In genomic region chr19:40286674-40287421, GRCh38 we compare ENCODE assay signal across 12 cellular contexts. TPM values are rescaled to one million over a fixed set of nuclear protein-coding genes. Genes with fewer than 3 reads are reported as not detected.
DNase-seq lines count a peak whose midpoint lies in the region; ATAC-seq and TF ChIP-seq lines count a peak whose summit lies in the region.
"Had no signal": no experiment of that assay in that cellular context is flagged by ENCODE, and none has a peak within 500 bp of the region (broad histone marks: within the 10 kb centered on the region; RNA-seq: fewer than 3 reads in every experiment).

No MANE protein-coding gene starts in this region.

- peaks cover 0 to 3% (median 0%) of the 10 kb centered on the region in 11 donors for H3K9me3 Mint-ChIP-seq in naive thymus-derived CD4-positive, alpha-beta T cell

- H3K4me1 Mint-ChIP-seq in naive thymus-derived CD4-positive, alpha-beta T cell, result peaks cover 20 to 46% (median 38%) of the 10 kb centered on the region in 7 donors

- CTCF ChIA-PET in HEK293 (lab: Yijun Ruan, JAX), result interaction anchor here (0.6 to 1.5 kb wide), 5 partner anchors 18 to 201 kb away, joined by 3 to 7 read pairs (median 4); no protein-coding TSS in a partner anchor
- CTCF ChIA-PET in naive thymus-derived CD4-positive, alpha-beta T cell (lab: Charles Lee), result interaction anchor here (1.2 kb wide), 1 partner anchor 18 kb away, joined by 3 read pairs; no protein-coding TSS in a partner anchor

- no peaks in the 10 kb centered on the region for H3K9me3 ChIP-seq in HEK293 (ENCODE audit: control insufficient read depth, insufficient read depth, low read depth, low read length)
- H3K9me3 ChIP-seq in adrenal gland (replicated peaks in 1 of 3), result no peaks in the 10 kb centered on the region
- H3K9me3 ChIP-seq in naive thymus-derived CD4-positive, alpha-beta T cell (ENCODE audit: control insufficient read depth in 2 of 3, low read length in 3 of 3), result no peaks in the 10 kb centered on the region

- H3K36me3 ChIP-seq in ACC112 (ENCODE audit: insufficient read depth, low read length), result no peaks in the 10 kb centered on the region
- H3K36me3 ChIP-seq in HEK293 (ENCODE audit: control insufficient read depth in 2 of 2, insufficient read depth in 1 of 2, low read length in 2 of 2), result peaks cover 14 to 18% of the 10 kb centered on the region in 2 experiments
- no peaks in the 10 kb centered on the region for H3K36me3 ChIP-seq in adrenal gland (replicated peaks in 1 of 2)
- H3K36me3 ChIP-seq in naive thymus-derived CD4-positive, alpha-beta T cell (ENCODE audit: control insufficient read depth in 2 of 3, insufficient read depth in 3 of 3, low read length in 3 of 3), result peaks cover 0 to 7% (median 0%) of the 10 kb centered on the region in 3 experiments

- H3K4me3 ChIP-seq in ACC112 (ENCODE audit: low read depth, low read length) (peak overlapping the region; percentile 60), HEK293 (ENCODE audit: low read depth, low read length) (no peak overlapping the region), adrenal gland (no peak overlapping the region)
- H3K4me3 ChIP-seq in naive thymus-derived CD4-positive, alpha-beta T cell (ENCODE audit: low read length), result no peak overlapping the region

- H3K27me3 Mint-ChIP-seq in naive thymus-derived CD4-positive, alpha-beta T cell, result peaks cover 0 to 2% (median 0%) of the 10 kb centered on the region in 5 donors

- intact Hi-C loops in adrenal gland (cut with DNase I), result no loop called here
- intact Hi-C loops in naive thymus-derived CD4-positive, alpha-beta T cell (cut with micrococcal nuclease), result loop anchor here (5.0 to 10.0 kb wide), 5 partner anchors 142 to 1435 kb away; partner anchors contain the start of genes COQ8B (in 1 of the 2), ITPKC (in 1 of the 2), MIA (in 1 of the 2) and PAK4 (in 1 of the 2)

- ATAC-seq in naive thymus-derived CD4-positive, alpha-beta T cell, result no peak
- ATAC-seq in GM19455 (IDR thresholded peaks at IDR 0.05; ENCODE audit: unreplicated experiment), result no peak
- ATAC-seq in GM18519 (IDR thresholded peaks at IDR 0.05; ENCODE audit: low FRiP score, unreplicated experiment), result no peak
- ATAC-seq: left cardiac atrium had no signal

- peak overlapping the region; percentile 12 to 97 (median 68) for H3K4me3 Mint-ChIP-seq in naive thymus-derived CD4-positive, alpha-beta T cell

- peak overlapping the region; percentile 80 to 100 (median 98) for H3K27ac Mint-ChIP-seq in naive thymus-derived CD4-positive, alpha-beta T cell

- no peak for TF ChIP-seq POLR2A in adrenal gland (IDR thresholded peaks at IDR 0.05)

- 68 to 73% (median 70%) methylated on average over 10 to 13 of the region's 13 CpGs for WGBS in adrenal gland, 4 donors

- H3K4me1 ChIP-seq in ACC112 (ENCODE audit: control insufficient read depth, insufficient read depth, low read length, unreplicated experiment) (peaks cover 13% of the 10 kb centered on the region), HEK293 (ENCODE audit: control insufficient read depth, insufficient read depth, low read length) (peaks cover 33% of the 10 kb centered on the region), adrenal gland (replicated peaks in 1 of 2) (peaks cover 22 to 40% of the 10 kb centered on the region in 2 donors)
- H3K4me1 ChIP-seq in naive thymus-derived CD4-positive, alpha-beta T cell (ENCODE audit: control insufficient read depth in 2 of 2, insufficient read depth in 2 of 2, low read length in 2 of 2), result peaks cover 13 to 32% of the 10 kb centered on the region in 2 donors

- H3K27me3 ChIP-seq in ACC112 (ENCODE audit: insufficient read depth, low read length) (no peaks in the 10 kb centered on the region), adrenal gland (no peaks in the 10 kb centered on the region)
- no peaks in the 10 kb centered on the region for H3K27me3 ChIP-seq in naive thymus-derived CD4-positive, alpha-beta T cell (ENCODE audit: control insufficient read depth in 2 of 2, insufficient read depth in 2 of 2, low read length in 2 of 2)

- H3K27ac ChIP-seq in ACC112 (ENCODE audit: low read depth, low read length) (no peak overlapping the region), HEK293 (ENCODE audit: extremely low read depth, low read depth, low read length) (peak overlapping the region; percentile 99), adrenal gland (peak overlapping the region in 3 of 5 donors; percentile 73 to 95 (median 93))
- H3K27ac ChIP-seq in naive thymus-derived CD4-positive, alpha-beta T cell (ENCODE audit: low read depth, low read length), result peak overlapping the region; percentile 85

- peak overlapping the region; percentile 98 for H2AFZ ChIP-seq in ACC112 (ENCODE audit: low read length, unreplicated experiment)

- POLR2A ChIA-PET in HEK293 (lab: Yijun Ruan, JAX), result interaction anchor here (0.6 to 2.4 kb wide), 8 partner anchors 10 to 764 kb away, joined by 3 to 7 read pairs (median 6); no protein-coding TSS in a partner anchor
- POLR2A ChIA-PET in naive thymus-derived CD4-positive, alpha-beta T cell (lab: Charles Lee), result interaction anchor here (0.7 kb wide), 1 partner anchor 235 kb away, joined by 3 read pairs; no protein-coding TSS in a partner anchor

- no peaks in the 10 kb centered on the region for H3K36me3 Mint-ChIP-seq in naive thymus-derived CD4-positive, alpha-beta T cell

- DNase-seq in adrenal gland, result no peak
- no peak for DNase-seq in naive thymus-derived CD4-positive, alpha-beta T cell
- no peak for DNase-seq in NCI-H1092 (lab: John Stamatoyannopoulos, UW)
- DNase-seq in OCI-M2 (lab: John Stamatoyannopoulos, UW; ENCODE audit: unreplicated experiment), result no peak
- DNase-seq: dermis blood vessel endothelial cell, GDM1, left cardiac atrium, NCI-H226 had no signal

- no peak for TF ChIP-seq CTCF in HEK293 (tag by site-specific recombination; IDR thresholded peaks at IDR 0.05)
- no peak for TF ChIP-seq CTCF in adrenal gland (IDR thresholded peaks at IDR 0.05)

- peaks cover 31% of the 10 kb centered on the region for H3K79me2 ChIP-seq in ACC112 (ENCODE audit: control insufficient read depth, insufficient read depth, low read length, unreplicated experiment)

TF ChIP-seq in HEK293, 187 proteins besides CTCF, POLR2A, EP300 and RAD21 (continues in another document):
- TF ChIP-seq ZNF335 (tag by site-specific recombination; conservative IDR thresholded peaks at IDR 0.05), result peak; percentile 28; the same call in 1 of the 2 replicates
- no peak for TF ChIP-seq ZSCAN4 (tag by site-specific recombination; IDR thresholded peaks at IDR 0.05)
- 0 out of 2 replicates have a peak, but pooled peaks have one; percentile 8 for TF ChIP-seq SP7 (tag by site-specific recombination; IDR thresholded peaks at IDR 0.05)
- TF ChIP-seq YY2 (tag by site-specific recombination; IDR thresholded peaks at IDR 0.05), result 0 out of 2 replicates have a peak, but pooled peaks have one; percentile 23
- peak; percentile 88 for TF ChIP-seq PRDM10 (tag by site-specific recombination; IDR thresholded peaks at IDR 0.05)
- TF ChIP-seq KLF10 (tag by site-specific recombination; IDR thresholded peaks at IDR 0.05), result no peak
- TF ChIP-seq ZBTB17 (tag by site-specific recombination; IDR thresholded peaks at IDR 0.05), result peak; percentile 96
- TF ChIP-seq GLIS1 (tag by site-specific recombination; IDR thresholded peaks at IDR 0.05), result peak; percentile 44; the same call in 1 of the 2 replicates
- no peak for TF ChIP-seq ZNF366 (tag by site-specific recombination; conservative IDR thresholded peaks at IDR 0.05)

RNA-seq across cellular contexts. Expression of gene AKT2, which starts 1.7 kb away (rescaled TPM):
- 100 to 1,000 TPM in 5 of 8 donors, 10 to 100 TPM in 3; 49.2 to 195 (median 128) TPM for total RNA-seq in adrenal gland
- 100 to 1,000 TPM in 2 of 3 donors, 10 to 100 TPM in 1; 72.9 to 123 (median 107) TPM for polyA plus RNA-seq in adrenal gland
- 100 to 1,000 TPM; 149 to 220 (median 183) TPM for total RNA-seq in naive thymus-derived CD4-positive, alpha-beta T cell
- 10 to 100 TPM; 22.5 to 38.4 TPM for polyA plus RNA-seq in naive thymus-derived CD4-positive, alpha-beta T cell

Comparison
In these comparisons a context has a peak if more than half of its experiments do, and no peak if none do; other contexts are left out.
1. intact Hi-C loops: an anchor here in naive thymus-derived CD4-positive, alpha-beta T cell (5.0 to 10.0 kb wide); none called in adrenal gland.